Comparison of ENCODE assay signal across 1 cellular context in the genomic region with DNA sequence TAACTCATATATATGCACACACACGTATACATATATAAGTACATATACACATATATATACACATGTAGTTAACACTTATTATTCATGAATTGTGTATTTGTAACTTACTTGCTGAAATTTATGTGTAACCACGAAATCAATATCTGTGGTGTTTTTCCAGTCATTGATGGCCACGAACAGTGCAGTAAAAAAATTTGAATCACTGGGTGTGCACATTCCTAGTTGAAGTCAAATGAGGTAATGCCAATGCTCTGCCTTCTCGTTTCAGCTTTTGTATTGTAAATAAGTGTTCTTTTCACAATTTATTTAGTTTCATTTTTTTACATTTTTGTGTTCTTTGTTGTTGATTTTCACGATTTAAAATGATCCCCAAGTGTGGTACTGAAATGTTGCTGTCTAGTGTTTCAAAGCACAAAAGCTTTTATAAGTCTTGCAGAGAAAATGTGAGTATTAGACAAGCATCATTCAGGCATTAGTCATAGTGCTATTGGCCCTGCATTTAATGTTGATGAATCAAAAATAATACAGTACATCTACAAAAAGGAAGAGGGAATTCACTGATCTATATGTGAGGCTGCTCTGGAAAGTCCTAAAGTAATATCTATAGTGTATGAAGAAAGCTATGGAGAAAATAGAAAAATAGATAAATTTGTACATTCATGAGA.
TF ChIP-seq lines count a peak whose summit lies in the region.

No MANE protein-coding gene starts in this region.

TF ChIP-seq in HCT116, 20 proteins besides CTCF, POLR2A, EP300 and RAD21:
- no peak for TF ChIP-seq EGR1 (IDR thresholded peaks at IDR 0.05; ENCODE audit: low read depth)
- TF ChIP-seq JUND (IDR thresholded peaks at IDR 0.05) = peak; percentile 20; the same call in 1 of the 2 replicates
- no peak for TF ChIP-seq ZFX (IDR thresholded peaks at IDR 0.05)
- no peak for TF ChIP-seq EZH2phosphoT487 (IDR thresholded peaks at IDR 0.05; ENCODE audit: borderline replicate concordance)
- TF ChIP-seq CBX3 (IDR thresholded peaks at IDR 0.05; ENCODE audit: low read depth) = no peak
- TF ChIP-seq, protein P1, sequence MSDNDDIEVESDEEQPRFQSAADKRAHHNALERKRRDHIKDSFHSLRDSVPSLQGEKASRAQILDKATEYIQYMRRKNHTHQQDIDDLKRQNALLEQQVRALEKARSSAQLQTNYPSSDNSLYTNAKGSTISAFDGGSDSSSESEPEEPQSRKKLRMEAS (IDR thresholded peaks at IDR 0.05) = no peak
